Comparison of ENCODE assay signal across 8 cellular contexts in genomic region chr12:86414201-86414600, GRCh38.
"Had no signal": no experiment of that assay in that cellular context is flagged by ENCODE, and none has a peak within 500 bp of the region (broad histone marks: within the 10 kb centered on the region; RNA-seq: fewer than 3 reads in every experiment).

No MANE protein-coding gene starts in this region.

- H3K9ac ChIP-seq: GM23248 had no signal

- H3K27ac ChIP-seq: GM23248 had no signal

- DNase-seq: GM23248, GOT3, H7, HFFc6, KG1 had no signal

- H3K36me3 ChIP-seq: HAP-1 had no signal

- ATAC-seq: HCT116 had no signal

- H2AFZ ChIP-seq: GM23248 had no signal

- H3K4me1 ChIP-seq: HAP-1 had no signal

- H3K9me3 ChIP-seq: HAP-1 had no signal

- H3K4me3 ChIP-seq: GM23248, HAP-1 had no signal

- FAIRE-seq: HTR-8/SVneo had no signal
